Comparison of ENCODE assay signal across 12 cellular contexts in genomic region chr1:207830788-207831187, GRCh38.
DNase-seq lines count a peak whose midpoint lies in the region; ATAC-seq and TF ChIP-seq lines count a peak whose summit lies in the region.
"Had no signal": no experiment of that assay in that cellular context is flagged by ENCODE, and none has a peak within 500 bp of the region (broad histone marks: within the 10 kb centered on the region; RNA-seq: fewer than 3 reads in every experiment).

No MANE protein-coding gene starts in this region.

- intact Hi-C loops in CD4-positive, alpha-beta T cell (cut with DNase I, micrococcal nuclease), result no loop called here
- intact Hi-C loops in activated T-helper 1 cell treated with anti-CD3 and anti-CD28 coated beads, Interleukin-12 subunit alpha, Interleukin-12 subunit beta, Interleukin-2, Interleukin-4 antibody, amounts not matched to agents 30 ng/mL and 10 ng/mL and 1 ng/mL, durations not matched to agents 14 hours and 24 hours and 36 hours (cut with micrococcal nuclease), result no loop called here
- intact Hi-C loops in left ventricle myocardium inferior (cut with micrococcal nuclease) (no loop called here), mucosa of descending colon (cut with DNase I, micrococcal nuclease) (no loop called here), A673 (cut with micrococcal nuclease; ENCODE audit: unreplicated experiment) (no loop called here)

- peaks cover 10% of the 10 kb centered on the region for H3K36me3 Mint-ChIP-seq in CD4-positive, alpha-beta T cell (ENCODE audit: low read depth)
- H3K36me3 Mint-ChIP-seq in activated T-helper 1 cell treated with anti-CD3 and anti-CD28 coated beads, Interleukin-12 subunit alpha, Interleukin-12 subunit beta, Interleukin-2, Interleukin-4 antibody, amounts not matched to agents 30 ng/mL and 10 ng/mL and 1 ng/mL, durations not matched to agents 14 hours and 24 hours and 36 hours (ENCODE audit: low read depth), result peaks cover 20% of the 10 kb centered on the region

- TF ChIP-seq CTCF in CD4-positive, alpha-beta T cell (IDR thresholded peaks at IDR 0.05), result no peak
- TF ChIP-seq CTCF in left ventricle myocardium inferior (IDR thresholded peaks at IDR 0.05; ENCODE audit: borderline replicate concordance) (no peak), mucosa of descending colon (IDR thresholded peaks at IDR 0.05) (no peak), A673 (conservative IDR thresholded peaks at IDR 0.05; ENCODE audit: low read depth, low read length) (no peak)

- POLR2A ChIA-PET in CD4-positive, alpha-beta T cell (lab: Charles Lee), result interaction anchor here (2.1 to 6.6 kb wide), 2 partner anchors 37 to 133 kb away, joined by 12 to 76 read pairs; no protein-coding TSS in a partner anchor
- POLR2A ChIA-PET in A673 (lab: Charles Lee; ENCODE audit: low non-redundant PET), result no interaction called here

- no TSS peak for BruUV-seq in A673 (replicated peaks; lab: Mats Ljungman, UMichigan)

- no peak for DNase-seq in CD4-positive, alpha-beta T cell
- DNase-seq in activated T-helper 1 cell treated with anti-CD3 and anti-CD28 coated beads, Interleukin-12 subunit alpha, Interleukin-12 subunit beta, Interleukin-2, Interleukin-4 antibody, amounts not matched to agents 30 ng/mL and 10 ng/mL and 1 ng/mL, durations not matched to agents 14 hours and 24 hours and 36 hours (ENCODE audit: low spot score), result no peak
- DNase-seq in left ventricle myocardium inferior (peak; percentile 70), mucosa of descending colon (no peak), A673 (ENCODE audit: low spot score) (no peak)
- DNase-seq: cerebellar nuclear complex, NCI-H2227 treated with DMSO at 0.1 percent for 48 hours had no signal

- CTCF ChIA-PET in CD4-positive, alpha-beta T cell (lab: Charles Lee), result interaction anchor here (1.2 to 6.6 kb wide), 2 partner anchors 19 to 40 kb away, joined by 3 to 131 read pairs; no protein-coding TSS in a partner anchor
- CTCF ChIA-PET in A673 (lab: Charles Lee), result no interaction called here

- H3K27ac ChIP-seq in CD4-positive, alpha-beta T cell (ENCODE audit: low read depth, low read length), result no peak overlapping the region
- H3K27ac ChIP-seq in left ventricle myocardium inferior (replicated peaks) (peak overlapping the region; percentile 97), skeletal muscle tissue (ENCODE audit: low read depth, low read length) (peak overlapping the region; percentile 75), A673 (ENCODE audit: low read depth, low read length, poor library complexity, severe bottlenecking) (no peak overlapping the region)

- peak overlapping the region in 2 of 3 donors; percentile 52 to 73 for H3K9ac ChIP-seq in skeletal muscle tissue (ENCODE audit: low read depth in 1 of 3, low read length in 3 of 3)

- H3K27ac Mint-ChIP-seq in CD4-positive, alpha-beta T cell, result peak overlapping the region; percentile 95
- H3K27ac Mint-ChIP-seq in activated T-helper 1 cell treated with anti-CD3 and anti-CD28 coated beads, Interleukin-12 subunit alpha, Interleukin-12 subunit beta, Interleukin-2, Interleukin-4 antibody, amounts not matched to agents 30 ng/mL and 10 ng/mL and 1 ng/mL, durations not matched to agents 14 hours and 24 hours and 36 hours, result peak overlapping the region; percentile 96
- H3K27ac Mint-ChIP-seq: nephron had no signal

- H3K4me1 ChIP-seq in left ventricle myocardium inferior, result peaks cover 100% of the 10 kb centered on the region
- peaks cover 62 to 88% (median 79%) of the 10 kb centered on the region in 3 donors for H3K4me1 ChIP-seq in skeletal muscle tissue (ENCODE audit: control insufficient read depth in 3 of 3, insufficient read depth in 3 of 3, low read length in 3 of 3)
- peaks cover 27% of the 10 kb centered on the region for H3K4me1 ChIP-seq in mucosa of descending colon (ENCODE audit: low read depth)
- no peaks in the 10 kb centered on the region for H3K4me1 ChIP-seq in A673 (ENCODE audit: insufficient read depth, low read length, poor library complexity, severe bottlenecking)

- no peaks in the 10 kb centered on the region for H3K9me3 ChIP-seq in CD4-positive, alpha-beta T cell (ENCODE audit: control insufficient read depth, low read length)
- H3K9me3 ChIP-seq in left ventricle myocardium inferior (replicated peaks), result no peaks in the 10 kb centered on the region
- H3K9me3 ChIP-seq in skeletal muscle tissue (ENCODE audit: control insufficient read depth in 3 of 3, low read length in 3 of 3), result no peaks in the 10 kb centered on the region
- H3K9me3 ChIP-seq in mucosa of descending colon, result no peaks in the 10 kb centered on the region
- H3K9me3 ChIP-seq in A673 (ENCODE audit: low read depth, low read length, poor library complexity, severe bottlenecking), result no peaks in the 10 kb centered on the region
- H3K9me3 ChIP-seq: Peyer's patch had no signal

- H3K27me3 Mint-ChIP-seq in CD4-positive, alpha-beta T cell, result no peaks in the 10 kb centered on the region
- H3K27me3 Mint-ChIP-seq in activated T-helper 1 cell treated with anti-CD3 and anti-CD28 coated beads, Interleukin-12 subunit alpha, Interleukin-12 subunit beta, Interleukin-2, Interleukin-4 antibody, amounts not matched to agents 30 ng/mL and 10 ng/mL and 1 ng/mL, durations not matched to agents 14 hours and 24 hours and 36 hours (ENCODE audit: insufficient read depth), result no peaks in the 10 kb centered on the region

- H3K4me1 Mint-ChIP-seq in CD4-positive, alpha-beta T cell (ENCODE audit: low read depth), result peaks cover 96% of the 10 kb centered on the region
- peaks cover 98% of the 10 kb centered on the region for H3K4me1 Mint-ChIP-seq in activated T-helper 1 cell treated with anti-CD3 and anti-CD28 coated beads, Interleukin-12 subunit alpha, Interleukin-12 subunit beta, Interleukin-2, Interleukin-4 antibody, amounts not matched to agents 30 ng/mL and 10 ng/mL and 1 ng/mL, durations not matched to agents 14 hours and 24 hours and 36 hours (ENCODE audit: low read depth)
- H3K4me1 Mint-ChIP-seq: nephron had no signal

- ATAC-seq in CD4-positive, alpha-beta T cell (ENCODE audit: poor library complexity), result no peak
- no peak for ATAC-seq in HG02678 (IDR thresholded peaks at IDR 0.05; ENCODE audit: unreplicated experiment)
- ATAC-seq in GM19035 (IDR thresholded peaks at IDR 0.05; ENCODE audit: unreplicated experiment), result no peak
- no peak for ATAC-seq in mucosa of descending colon

- peaks cover 1% of the 10 kb centered on the region for H3K36me3 ChIP-seq in left ventricle myocardium inferior
- no peaks in the 10 kb centered on the region for H3K36me3 ChIP-seq in skeletal muscle tissue (ENCODE audit: control insufficient read depth in 3 of 3, insufficient read depth in 3 of 3, low read length in 3 of 3)
- no peaks in the 10 kb centered on the region for H3K36me3 ChIP-seq in mucosa of descending colon (ENCODE audit: low read depth)
- H3K36me3 ChIP-seq in A673 (ENCODE audit: insufficient read depth, low read length, poor library complexity, severe bottlenecking), result no peaks in the 10 kb centered on the region
- H3K36me3 ChIP-seq: Peyer's patch had no signal

- H3K4me3 ChIP-seq in left ventricle myocardium inferior (no peak overlapping the region), skeletal muscle tissue (ENCODE audit: low read length in 3 of 3) (peak overlapping the region in 2 of 3 donors; percentile 19 to 55), mucosa of descending colon (no peak overlapping the region), A673 (ENCODE audit: low read depth, low read length, poor library complexity, severe bottlenecking) (no peak overlapping the region)
- H3K4me3 ChIP-seq: Peyer's patch had no signal

- no peak overlapping the region for H3K4me3 Mint-ChIP-seq in CD4-positive, alpha-beta T cell
- H3K4me3 Mint-ChIP-seq in activated T-helper 1 cell treated with anti-CD3 and anti-CD28 coated beads, Interleukin-12 subunit alpha, Interleukin-12 subunit beta, Interleukin-2, Interleukin-4 antibody, amounts not matched to agents 30 ng/mL and 10 ng/mL and 1 ng/mL, durations not matched to agents 14 hours and 24 hours and 36 hours, result no peak overlapping the region
- H3K4me3 Mint-ChIP-seq: nephron had no signal

- no peaks in the 10 kb centered on the region for H3K9me3 Mint-ChIP-seq in CD4-positive, alpha-beta T cell
- no peaks in the 10 kb centered on the region for H3K9me3 Mint-ChIP-seq in activated T-helper 1 cell treated with anti-CD3 and anti-CD28 coated beads, Interleukin-12 subunit alpha, Interleukin-12 subunit beta, Interleukin-2, Interleukin-4 antibody, amounts not matched to agents 30 ng/mL and 10 ng/mL and 1 ng/mL, durations not matched to agents 14 hours and 24 hours and 36 hours
- H3K9me3 Mint-ChIP-seq: nephron had no signal

- no peaks in the 10 kb centered on the region for H3K27me3 ChIP-seq in CD4-positive, alpha-beta T cell (ENCODE audit: control insufficient read depth, insufficient read depth, low read length)
- H3K27me3 ChIP-seq in left ventricle myocardium inferior (ENCODE audit: low read depth) (no peaks in the 10 kb centered on the region), skeletal muscle tissue (ENCODE audit: control insufficient read depth in 3 of 3, insufficient read depth in 3 of 3, low read length in 3 of 3) (no peaks in the 10 kb centered on the region), A673 (replicated peaks; ENCODE audit: insufficient read depth, low read depth, low read length, poor library complexity) (no peaks in the 10 kb centered on the region)
- H3K27me3 ChIP-seq: Peyer's patch had no signal

Comparison
In these comparisons a context has a peak if more than half of its experiments do, and no peak if none do; other contexts are left out.
1. H3K27ac ChIP-seq: peak in left ventricle myocardium inferior (single experiment) and skeletal muscle tissue (single experiment); none in CD4-positive, alpha-beta T cell (single experiment) and A673 (single experiment).
2. H3K4me3 ChIP-seq: peak in skeletal muscle tissue (2 of 3); none in left ventricle myocardium inferior (single experiment), mucosa of descending colon (single experiment) and A673 (single experiment).